ENCODE assay signal across 1 cellular context in genomic region chr12:71848212-71848611, GRCh38.
TF ChIP-seq lines count a peak whose summit lies in the region.

No MANE protein-coding gene starts in this region.

TF ChIP-seq in GM12878, 131 proteins besides CTCF, POLR2A, EP300 and RAD21 (continued from another document):
- no peak for TF ChIP-seq ZBTB4 (CRISPR knock-in tag; IDR thresholded peaks at IDR 0.05)
- TF ChIP-seq BRCA1 (IDR thresholded peaks at IDR 0.05; ENCODE audit: low read depth, low read length) = no peak
- TF ChIP-seq TCF3 (IDR thresholded peaks at IDR 0.05; ENCODE audit: borderline replicate concordance, insufficient read depth, low read depth, low read length) = no peak
- TF ChIP-seq NFIC (IDR thresholded peaks at IDR 0.05; ENCODE audit: low read depth, low read length) = no peak
- TF ChIP-seq PKNOX1 (IDR thresholded peaks at IDR 0.05) = peak; percentile 25; the same call in 1 of the 2 replicates
- no peak for TF ChIP-seq MYC (IDR thresholded peaks at IDR 0.05; ENCODE audit: insufficient read depth, insufficient read length, insufficient replicate concordance, low read length, severe bottlenecking)
- TF ChIP-seq YY1 (IDR thresholded peaks at IDR 0.05; ENCODE audit: low read depth, low read length) = no peak
- TF ChIP-seq SUPT20H (IDR thresholded peaks at IDR 0.05; ENCODE audit: borderline replicate concordance, control insufficient read depth, low read depth, low read length) = no peak
- TF ChIP-seq POLR2AphosphoS5 (IDR thresholded peaks at IDR 0.05; ENCODE audit: low read length) = no peak
- TF ChIP-seq ASH2L (IDR thresholded peaks at IDR 0.05; ENCODE audit: borderline replicate concordance, low read depth) = no peak
- TF ChIP-seq JUNB (IDR thresholded peaks at IDR 0.05) = peak; percentile 66
- no peak for TF ChIP-seq SMC3 (IDR thresholded peaks at IDR 0.05; ENCODE audit: borderline replicate concordance, low read length)
- no peak for TF ChIP-seq IKZF2 (IDR thresholded peaks at IDR 0.05)
